Comparison of ENCODE assay signal across 19 cellular contexts in genomic region chr7:44447874-44448425, GRCh38. TPM values are rescaled to one million over a fixed set of nuclear protein-coding genes. Genes with fewer than 3 reads are reported as not detected.
DNase-seq lines count a peak whose midpoint lies in the region; ATAC-seq and TF ChIP-seq lines count a peak whose summit lies in the region.
"Had no signal": no experiment of that assay in that cellular context is flagged by ENCODE, and none has a peak within 500 bp of the region (broad histone marks: within the 10 kb centered on the region; RNA-seq: fewer than 3 reads in every experiment).

No MANE protein-coding gene starts in this region.

- H3K36me3 Mint-ChIP-seq in activated CD4-positive, alpha-beta T cell treated with anti-CD3 and anti-CD28 coated beads, Interleukin-2, amount 10 ng/mL, durations not matched to agents 24 days and 14 days (ENCODE audit: low read depth), result peaks cover 64% of the 10 kb centered on the region
- H3K36me3 Mint-ChIP-seq in mesothelial cell of epicardium, result peaks cover 19% of the 10 kb centered on the region

- H3K4me1 Mint-ChIP-seq in activated CD4-positive, alpha-beta T cell treated with anti-CD3 and anti-CD28 coated beads, Interleukin-2, amount 10 ng/mL, durations not matched to agents 24 days and 14 days, result peaks cover 22% of the 10 kb centered on the region
- no peaks in the 10 kb centered on the region for H3K4me1 Mint-ChIP-seq in mesothelial cell of epicardium

- H3K4me3 Mint-ChIP-seq in activated CD4-positive, alpha-beta T cell treated with anti-CD3 and anti-CD28 coated beads, Interleukin-2, amount 10 ng/mL, durations not matched to agents 24 days and 14 days, result no peak overlapping the region
- H3K4me3 Mint-ChIP-seq in mesothelial cell of epicardium, result no peak overlapping the region
- H3K4me3 Mint-ChIP-seq: CD8-positive, alpha-beta T cell; GM23338 had no signal

- no peak for TF ChIP-seq CTCF in mesothelial cell of epicardium (IDR thresholded peaks at IDR 0.05; ENCODE audit: unreplicated experiment)

- peak overlapping the region; percentile 27 for H3K27ac Mint-ChIP-seq in activated CD4-positive, alpha-beta T cell treated with anti-CD3 and anti-CD28 coated beads, Interleukin-2, amount 10 ng/mL, durations not matched to agents 24 days and 14 days
- no peak overlapping the region for H3K27ac Mint-ChIP-seq in mesothelial cell of epicardium
- H3K27ac Mint-ChIP-seq: B cell, GM23338 had no signal

- no peaks in the 10 kb centered on the region for H3K27me3 Mint-ChIP-seq in activated CD4-positive, alpha-beta T cell treated with anti-CD3 and anti-CD28 coated beads, Interleukin-2, amount 10 ng/mL, durations not matched to agents 24 days and 14 days
- H3K27me3 Mint-ChIP-seq in mesothelial cell of epicardium (ENCODE audit: low read depth), result no peaks in the 10 kb centered on the region
- H3K27me3 Mint-ChIP-seq: B cell had no signal

- H3K27ac ChIP-seq in caudate nucleus (ENCODE audit: low read depth, low read length), result peak overlapping the region; percentile 90
- peak overlapping the region; percentile 23 for H3K27ac ChIP-seq in temporal lobe (ENCODE audit: low read depth, low read length)
- H3K27ac ChIP-seq: 22Rv1, PC-9, SJSA1 had no signal

- intact Hi-C loops in activated CD4-positive, alpha-beta T cell treated with anti-CD3 and anti-CD28 coated beads, Interleukin-2, amount 10 ng/mL, durations not matched to agents 24 days and 14 days (cut with micrococcal nuclease), result no loop called here

- no peak for DNase-seq in activated CD4-positive, alpha-beta T cell treated with anti-CD3 and anti-CD28 coated beads, Interleukin-2, amount 10 ng/mL, durations not matched to agents 24 days and 14 days
- no peak for DNase-seq in activated CD4-positive, alpha-beta T cell treated with anti-CD3 and anti-CD28 coated beads, Interleukin-2, amount 50 U/mL, for 4 hours
- DNase-seq in caudate nucleus (lab: John Stamatoyannopoulos, UW) (peak in 1 of 61 donors; percentile 4), left kidney (ENCODE audit: low read depth, low spot score) (peak; percentile 25), mesothelial cell of epicardium (ENCODE audit: low spot score in 2 of 2, unreplicated experiment in 2 of 2) (no peak)
- DNase-seq: CD8-positive, alpha-beta T cell; KG1; NCI-H1436; NCI-H2029 treated with DMSO at 0.1 percent for 48 hours; NCI-H510A treated with DMSO at 0.1 percent for 48 hours; NCI-H82; PC-9 had no signal

- peaks cover 4% of the 10 kb centered on the region for H3K9me3 Mint-ChIP-seq in activated CD4-positive, alpha-beta T cell treated with anti-CD3 and anti-CD28 coated beads, Interleukin-2, amount 10 ng/mL, durations not matched to agents 24 days and 14 days
- no peaks in the 10 kb centered on the region for H3K9me3 Mint-ChIP-seq in mesothelial cell of epicardium
- H3K9me3 Mint-ChIP-seq: CD8-positive, alpha-beta T cell; GM23338 had no signal

- ATAC-seq in GM18873 (IDR thresholded peaks at IDR 0.05; ENCODE audit: low FRiP score, unreplicated experiment), result no peak
- ATAC-seq in GM21528 (IDR thresholded peaks at IDR 0.05; ENCODE audit: low FRiP score, unreplicated experiment), result no peak
- ATAC-seq: CD8-positive, alpha-beta T cell; GM23338 had no signal

RNA-seq across cellular contexts. Expression of gene NUDCD3, which starts 42.5 kb away (rescaled TPM):
- 88.8 and 92.7 TPM in 2 replicates for total RNA-seq in activated CD4-positive, alpha-beta T cell treated with anti-CD3 and anti-CD28 coated beads, Interleukin-2, amount 10 ng/mL, durations not matched to agents 24 days and 14 days
- total RNA-seq in temporal lobe (112 TPM), mesothelial cell of epicardium (104 to 107 TPM (median 105 TPM) in 3 replicates)
